In the genomic region with DNA sequence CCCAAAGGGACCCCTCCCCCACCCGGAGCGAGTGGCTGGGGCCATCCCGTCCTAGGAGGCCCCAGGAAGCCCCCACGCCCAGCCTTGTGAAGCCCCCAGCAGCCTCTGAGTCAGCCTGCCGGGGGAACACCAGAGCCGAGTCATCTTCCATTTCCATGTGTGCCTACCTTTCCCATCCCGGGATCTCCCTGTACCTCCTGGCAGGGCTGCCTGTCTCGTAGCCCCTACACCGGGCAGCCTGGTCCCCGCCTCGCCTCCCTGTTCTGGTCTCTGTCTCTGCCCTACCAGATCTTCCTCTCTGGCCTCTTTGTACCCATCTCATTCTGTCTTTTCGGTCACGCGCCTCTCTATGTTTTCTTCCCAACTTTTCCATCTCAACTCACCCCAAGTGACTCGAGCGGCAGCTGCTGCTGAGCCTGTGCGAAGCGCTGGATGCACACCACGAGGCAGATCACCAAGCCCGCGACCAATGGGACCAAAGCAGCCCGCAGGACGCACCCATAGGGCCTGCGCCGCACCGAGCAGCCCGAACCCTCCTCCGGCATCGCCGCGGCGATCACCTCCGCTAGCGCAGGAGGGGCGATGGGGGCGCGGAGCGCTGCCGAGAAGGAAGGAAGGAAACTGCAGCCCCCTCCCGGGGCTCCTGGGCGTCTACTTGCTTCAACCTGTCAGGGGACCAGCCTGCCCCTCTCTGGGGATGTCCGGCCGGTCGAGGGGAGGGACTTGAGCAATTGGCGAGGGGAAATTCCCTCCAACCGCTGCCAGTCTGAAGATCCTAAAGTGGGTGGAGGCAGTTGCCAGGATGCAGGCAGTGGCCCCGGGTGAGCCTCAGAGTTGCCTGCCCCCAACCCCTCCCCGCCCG, we compare ENCODE assay signal across 9 cellular contexts. TPM values are rescaled to one million over a fixed set of nuclear protein-coding genes. Genes with fewer than 3 reads are reported as not detected.
DNase-seq lines count a peak whose midpoint lies in the region; ATAC-seq lines count a peak whose summit lies in the region.
"Had no signal": no experiment of that assay in that cellular context is flagged by ENCODE, and none has a peak within 500 bp of the region (broad histone marks: within the 10 kb centered on the region; RNA-seq: fewer than 3 reads in every experiment).

A gene with protein sequence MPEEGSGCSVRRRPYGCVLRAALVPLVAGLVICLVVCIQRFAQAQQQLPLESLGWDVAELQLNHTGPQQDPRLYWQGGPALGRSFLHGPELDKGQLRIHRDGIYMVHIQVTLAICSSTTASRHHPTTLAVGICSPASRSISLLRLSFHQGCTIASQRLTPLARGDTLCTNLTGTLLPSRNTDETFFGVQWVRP (minus strand): TSS at position 693 of the 862 bp plus-strand sequence. CDS start 148 bp downstream, at position 545.

- H3K27ac Mint-ChIP-seq in activated naive CD8-positive, alpha-beta T cell treated with anti-CD3 and anti-CD28 coated beads, Interleukin-2, amount 10 ng/mL, durations not matched to agents 7 days and 5 days = peak within 1 kb of the TSS; percentile 50
- H3K27ac Mint-ChIP-seq in memory B cell = peak within 1 kb of the TSS; percentile 91

- H3K4me3 Mint-ChIP-seq in activated naive CD8-positive, alpha-beta T cell treated with anti-CD3 and anti-CD28 coated beads, Interleukin-2, amount 10 ng/mL, durations not matched to agents 7 days and 5 days = peak within 1 kb of the TSS; percentile 81
- H3K4me3 Mint-ChIP-seq in memory B cell = peak within 1 kb of the TSS; percentile 93

- POLR2A ChIA-PET in activated naive CD8-positive, alpha-beta T cell treated with anti-CD3 and anti-CD28 coated beads, Interleukin-2, amount 10 ng/mL, durations not matched to agents 7 days and 5 days (lab: Charles Lee) = no interaction called here

- peaks cover 47% of the 10 kb centered on the region for H3K4me1 Mint-ChIP-seq in activated naive CD8-positive, alpha-beta T cell treated with anti-CD3 and anti-CD28 coated beads, Interleukin-2, amount 10 ng/mL, durations not matched to agents 7 days and 5 days
- peaks cover 40% of the 10 kb centered on the region for H3K4me1 Mint-ChIP-seq in memory B cell

- ATAC-seq in GM18861 (IDR thresholded peaks at IDR 0.05; ENCODE audit: unreplicated experiment) (peak; percentile 37), HG02852 (IDR thresholded peaks at IDR 0.05; ENCODE audit: unreplicated experiment) (peak; percentile 44), memory B cell (ENCODE audit: low read depth) (peak; percentile 52)
- peak; percentile 81 for ATAC-seq in activated naive CD8-positive, alpha-beta T cell treated with anti-CD3 and anti-CD28 coated beads, Interleukin-2, amount 10 ng/mL, durations not matched to agents 7 days and 5 days (ENCODE audit: low read depth)

- no peaks in the 10 kb centered on the region for H3K9me3 Mint-ChIP-seq in activated naive CD8-positive, alpha-beta T cell treated with anti-CD3 and anti-CD28 coated beads, Interleukin-2, amount 10 ng/mL, durations not matched to agents 7 days and 5 days
- no peaks in the 10 kb centered on the region for H3K9me3 Mint-ChIP-seq in memory B cell

- peaks cover 38% of the 10 kb centered on the region for H3K27me3 Mint-ChIP-seq in activated naive CD8-positive, alpha-beta T cell treated with anti-CD3 and anti-CD28 coated beads, Interleukin-2, amount 10 ng/mL, durations not matched to agents 7 days and 5 days
- no peaks in the 10 kb centered on the region for H3K27me3 Mint-ChIP-seq in memory B cell

- H3K36me3 Mint-ChIP-seq in activated naive CD8-positive, alpha-beta T cell treated with anti-CD3 and anti-CD28 coated beads, Interleukin-2, amount 10 ng/mL, durations not matched to agents 7 days and 5 days = peaks cover 2% of the 10 kb centered on the region
- peaks cover 8% of the 10 kb centered on the region for H3K36me3 Mint-ChIP-seq in memory B cell

- DNase-seq in RPMI7951 (ENCODE audit: low read depth) = peak; percentile 18
- peak; percentile 73 for DNase-seq in activated naive CD8-positive, alpha-beta T cell treated with anti-CD3 and anti-CD28 coated beads, Interleukin-2, amount 10 ng/mL, durations not matched to agents 7 days and 5 days
- peak; percentile 59 to 61 for DNase-seq in memory B cell (ENCODE audit: low spot score in 2 of 2)
- DNase-seq in DMS153 (lab: John Stamatoyannopoulos, UW) = no peak
- DNase-seq in NCI-H2107 treated with DMSO at 0.1 percent for 48 hours (lab: John Stamatoyannopoulos, UW; ENCODE audit: unreplicated experiment) = no peak
- DNase-seq in COLO829 (ENCODE audit: low spot score) = no peak

RNA-seq across cellular contexts. Expression of the gene that starts here (rescaled TPM):
- total RNA-seq in RPMI7951 (2014; rRNA removed; shearing (Covaris generic)) = 0.39 and 1.2 TPM in 2 replicates
- 1 to 10 TPM; 6.9 to 7.7 TPM for total RNA-seq in activated naive CD8-positive, alpha-beta T cell treated with anti-CD3 and anti-CD28 coated beads, Interleukin-2, amount 10 ng/mL, durations not matched to agents 7 days and 5 days
- total RNA-seq: temporal lobe had no signal

Comparison
In these comparisons a context has a peak if more than half of its experiments do, and no peak if none do; other contexts are left out.
1. DNase-seq: peak in RPMI7951 (single experiment), activated naive CD8-positive, alpha-beta T cell treated with anti-CD3 and anti-CD28 coated beads, Interleukin-2, amount 10 ng/mL, durations not matched to agents 7 days and 5 days (single experiment) and memory B cell (2 of 2); none in DMS153 (single experiment), NCI-H2107 treated with DMSO at 0.1 percent for 48 hours (single experiment) and COLO829 (single experiment).
2. Peak in every context shown above with its lines, with median percentiles within 50 percentile points of each other: ATAC-seq.